8 cellular contexts compared by ENCODE assay signal in the genomic region with DNA sequence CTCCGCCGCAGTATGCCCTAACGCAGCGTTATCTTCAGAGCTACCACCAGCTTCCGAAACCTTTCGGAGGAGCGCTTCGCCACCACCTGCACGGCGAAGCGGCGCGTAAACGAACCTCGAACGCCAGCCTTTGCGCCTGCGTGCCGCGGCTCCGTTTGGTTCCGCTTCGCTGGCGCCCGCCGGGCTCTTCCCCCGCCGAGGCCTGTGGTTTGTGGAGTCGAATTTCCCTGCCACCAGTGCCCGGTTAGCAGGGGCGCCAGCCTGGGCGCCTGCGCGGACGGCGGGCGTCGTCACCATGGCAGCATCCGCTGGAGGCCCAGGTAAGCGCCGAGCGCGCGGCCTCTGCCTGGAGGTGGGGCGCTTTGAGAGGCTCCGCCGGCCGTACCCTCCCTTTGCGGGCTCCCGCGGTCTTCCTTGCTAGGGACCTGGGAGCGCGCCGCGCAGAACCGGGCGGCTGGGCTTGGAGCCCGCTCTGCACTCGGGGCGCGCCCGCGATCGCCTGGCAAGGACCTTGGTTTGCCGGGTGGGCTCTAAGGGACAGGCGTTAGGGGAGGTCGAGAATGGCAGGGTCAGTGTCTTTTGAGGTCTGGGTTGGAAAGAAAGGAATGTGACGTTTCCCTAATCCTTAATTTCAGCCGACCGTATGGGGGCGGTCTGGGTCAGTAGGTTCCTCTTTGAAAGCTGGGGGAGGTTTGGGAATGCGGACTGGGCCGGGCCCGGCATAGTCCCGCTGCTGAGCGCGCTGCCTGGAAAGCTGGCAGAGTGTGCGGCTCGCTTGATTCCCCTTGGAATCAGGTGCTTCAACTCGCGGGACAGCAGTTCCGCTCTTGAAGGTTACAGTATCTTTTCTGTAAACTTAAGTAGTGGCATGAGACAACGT. TPM values are rescaled to one million over a fixed set of nuclear protein-coding genes. Genes with fewer than 3 reads are reported as not detected.
DNase-seq lines count a peak whose midpoint lies in the region; ATAC-seq, FAIRE-seq and TF ChIP-seq lines count a peak whose summit lies in the region.

FAM151B (plus strand) TSS at position 272 of the 880 bp plus-strand sequence; CDS start at position 296, 24 bp downstream.

- no peak within 1 kb of the TSS for H3K27ac ChIP-seq in OCI-LY3 (ENCODE audit: low read length)

- TF ChIP-seq CTCF in D721Med (IDR thresholded peaks at IDR 0.05; ENCODE audit: insufficient read depth, missing control alignments) (peak; percentile 14), OCI-LY3 (IDR thresholded peaks at IDR 0.05; ENCODE audit: low read depth, low read length) (no peak), epithelial cell of proximal tubule (conservative IDR thresholded peaks at IDR 0.05; ENCODE audit: low read depth, low read length) (peak; percentile 15), mucosa of descending colon (IDR thresholded peaks at IDR 0.05) (no peak)

- DNase-seq in D721Med (ENCODE audit: insufficient read length, low spot score) (peak; percentile 50), HuH-7.5 (ENCODE audit: low spot score) (peak; percentile 61), activated T-cell treated with anti-CD3 and anti-CD28 coated beads for 48 hours (ENCODE audit: low read depth) (peak; percentile 76), epithelial cell of proximal tubule (ENCODE audit: low read depth) (peak; percentile 66), mucosa of descending colon (peak; percentile 89 to 95 (median 93))
- DNase-seq in stimulated activated CD8-positive, alpha-beta memory T cell treated with anti-CD3 and anti-CD28 coated beads, Interleukin-2, amount 100 ng/mL, for 1 hour (ENCODE audit: low read depth in 2 of 2), result peak; percentile 10 to 29

- H3K4me1 ChIP-seq in OCI-LY3 (ENCODE audit: low read length), result no peaks in the 10 kb centered on the region
- H3K4me1 ChIP-seq in mucosa of descending colon (ENCODE audit: low read depth), result peaks cover 11% of the 10 kb centered on the region

- ATAC-seq in GM21528 (IDR thresholded peaks at IDR 0.05; ENCODE audit: low FRiP score, unreplicated experiment) (peak; percentile 84), mucosa of descending colon (peak; percentile 96)

- H3K79me2 ChIP-seq in OCI-LY3 (ENCODE audit: low read length), result no peaks in the 10 kb centered on the region

- H3K9me3 ChIP-seq in OCI-LY3 (ENCODE audit: insufficient read depth, low read length) (no peaks in the 10 kb centered on the region), mucosa of descending colon (no peaks in the 10 kb centered on the region)

- H2AFZ ChIP-seq in OCI-LY3 (ENCODE audit: low read depth, low read length), result no peak within 1 kb of the TSS; the same call in 1 of the 2 replicates

- no peaks in the 10 kb centered on the region for H4K20me1 ChIP-seq in OCI-LY3 (ENCODE audit: insufficient read depth, low read length)

- peak within 1 kb of the TSS; percentile 63 for H3K4me2 ChIP-seq in OCI-LY3 (ENCODE audit: low read length)

- no peaks in the 10 kb centered on the region for H3K27me3 ChIP-seq in OCI-LY3 (ENCODE audit: low read depth, low read length)

- no peak for FAIRE-seq in D721Med (lab: Jason Lieb, UNC)

- H3K4me3 ChIP-seq in OCI-LY3 (ENCODE audit: low read length) (peak within 1 kb of the TSS; percentile 67), epithelial cell of proximal tubule (ENCODE audit: low read depth, low read length) (peak within 1 kb of the TSS; percentile 69), mucosa of descending colon (peak within 1 kb of the TSS; percentile 23)

- no peak within 1 kb of the TSS for H3K9ac ChIP-seq in OCI-LY3 (ENCODE audit: low read length)

- intact Hi-C loops in mucosa of descending colon (cut with DNase I, micrococcal nuclease), result loop anchor here (10.0 kb wide), 1 partner anchor 187 kb away; no protein-coding TSS in a partner anchor

- H3K36me3 ChIP-seq in OCI-LY3 (replicated peaks; ENCODE audit: low read depth, low read length) (no peaks in the 10 kb centered on the region), mucosa of descending colon (ENCODE audit: low read depth) (no peaks in the 10 kb centered on the region)

RNA-seq across cellular contexts. Expression of gene FAM151B, which starts in this region (rescaled TPM):
- 0.06 and 0.51 TPM in 2 replicates for total RNA-seq in epithelial cell of proximal tubule
- 1 to 10 TPM; 1.2 to 3.2 (median 1.5) TPM for total RNA-seq in mucosa of descending colon

Comparison
In these comparisons a context has a peak if more than half of its experiments do, and no peak if none do; other contexts are left out.
1. Peak in DNase-seq and H3K4me3 ChIP-seq in epithelial cell of proximal tubule; RNA of the gene not detected or under 1 TPM.
2. DNase-seq: peak in every context shown above with its lines; median percentile 93 in mucosa of descending colon; 76 in activated T-cell treated with anti-CD3 and anti-CD28 coated beads for 48 hours; 66 in epithelial cell of proximal tubule; 61 in HuH-7.5; 50 in D721Med; 20 in stimulated activated CD8-positive, alpha-beta memory T cell treated with anti-CD3 and anti-CD28 coated beads, Interleukin-2, amount 100 ng/mL, for 1 hour.
3. CTCF ChIP-seq: peak in D721Med (single experiment) and epithelial cell of proximal tubule (single experiment); none in OCI-LY3 (single experiment) and mucosa of descending colon (single experiment).
4. Peak in every context shown above with its lines, with median percentiles within 50 percentile points of each other: H3K4me3 ChIP-seq.